14 cellular contexts compared by ENCODE assay signal in the genomic region with DNA sequence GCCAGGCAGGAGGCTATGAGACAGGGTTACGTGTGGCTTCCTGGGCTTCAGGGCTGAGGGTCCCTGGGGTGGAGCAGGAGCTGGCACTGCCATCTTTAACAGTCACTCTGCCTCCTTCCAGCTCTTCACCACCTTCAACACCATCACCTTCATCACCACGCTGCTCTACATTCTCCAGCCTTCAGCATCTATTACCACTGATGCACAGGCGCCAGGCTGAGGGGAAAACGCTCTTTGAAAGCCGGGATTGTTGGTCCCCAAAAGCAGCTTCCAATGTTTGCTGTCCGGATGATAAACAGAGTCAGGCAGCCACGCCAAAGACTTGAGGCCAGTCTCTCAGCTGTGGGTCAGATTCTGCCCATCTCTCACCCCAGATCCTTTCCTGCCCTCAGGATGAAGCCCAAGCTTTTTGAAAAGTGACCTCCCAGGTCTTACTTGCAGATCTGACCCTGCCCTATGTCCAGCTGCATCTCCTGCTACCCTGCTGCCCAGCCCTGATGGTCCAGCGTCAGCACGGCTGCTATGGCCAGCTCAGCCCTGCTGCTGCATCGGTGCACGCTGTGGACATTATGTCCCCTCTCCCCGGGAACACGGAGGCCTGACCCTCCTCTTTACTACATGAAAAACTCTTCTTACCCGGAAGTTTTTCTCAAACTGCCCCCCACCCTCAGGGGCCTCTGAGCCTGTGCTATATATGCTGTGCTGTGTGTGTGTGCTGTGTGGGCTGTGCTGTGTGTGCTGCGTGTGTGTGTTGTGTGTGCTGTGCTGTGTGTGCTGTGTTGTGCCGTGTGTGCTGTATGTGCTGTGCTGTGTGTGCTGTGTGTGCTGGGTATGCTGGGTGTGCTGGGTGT. TPM values are rescaled to one million over a fixed set of nuclear protein-coding genes. Genes with fewer than 3 reads are reported as not detected.
"Had no signal": no experiment of that assay in that cellular context is flagged by ENCODE, and none has a peak within 500 bp of the region (broad histone marks: within the 10 kb centered on the region; RNA-seq: fewer than 3 reads in every experiment).

No MANE protein-coding gene starts in this region.

- FAIRE-seq: frontal cortex, kidney had no signal

- H3K27ac ChIP-seq: ascending aorta, tibial artery had no signal

- H3K9me3 ChIP-seq: ascending aorta, tibial artery had no signal

- ATAC-seq: WTC11 had no signal

- H3K27me3 ChIP-seq: ascending aorta had no signal

- DNase-seq: activated CD4-positive, alpha-beta T cell treated with anti-CD3 and anti-CD28 coated beads, Interleukin-2, amount 10 ng/mL, durations not matched to agents 24 days and 14 days; activated gamma-delta T cell; activated T-cell treated with anti-CD3 and anti-CD28 coated beads, Interleukin-2, amount 50 U/mL, for 24 hours; effector CD4-positive, alpha-beta T cell; kidney; stimulated activated CD4-positive, alpha-beta T cell treated with anti-CD3 and anti-CD28 coated beads, Interleukin-4, amount 100 ng/mL, for 24 hours had no signal

- H3K4me1 ChIP-seq: ascending aorta had no signal

- H3K4me3 ChIP-seq: ascending aorta, tibial artery had no signal

- H3K36me3 ChIP-seq: ascending aorta, tibial artery had no signal

RNA-seq across cellular contexts. Expression of a gene that starts 31.2 kb away (rescaled TPM):
- total RNA-seq: ascending aorta, fibroblast of lung, frontal cortex, liver, mesothelial cell of epicardium, osteoblast had no signal
- polyA plus RNA-seq: fibroblast of lung had no signal
